In genomic region chr1:8404450-8405370, GRCh38 we compare ENCODE assay signal across 21 cellular contexts.
DNase-seq lines count a peak whose midpoint lies in the region; ATAC-seq, FAIRE-seq and TF ChIP-seq lines count a peak whose summit lies in the region.
"Had no signal": no experiment of that assay in that cellular context is flagged by ENCODE, and none has a peak within 500 bp of the region (broad histone marks: within the 10 kb centered on the region; RNA-seq: fewer than 3 reads in every experiment).

No MANE protein-coding gene starts in this region.

- peak overlapping the region; percentile 39 to 76 for H3K27ac ChIP-seq in right atrium auricular region
- no peak overlapping the region for H3K27ac ChIP-seq in naive thymus-derived CD4-positive, alpha-beta T cell (ENCODE audit: low read depth, low read length)
- peak overlapping the region; percentile 42 for H3K27ac ChIP-seq in upper lobe of right lung
- no peak overlapping the region for H3K27ac ChIP-seq in smooth muscle cell (ENCODE audit: low read depth)

- H3K79me2 ChIP-seq in smooth muscle cell (ENCODE audit: low read depth): peaks cover 93% of the 10 kb centered on the region

- H3K36me3 Mint-ChIP-seq in activated naive CD8-positive, alpha-beta T cell treated with anti-CD3 and anti-CD28 coated beads, Interleukin-2, amount 50 U/mL, for 24 hours (ENCODE audit: low read depth): peaks cover 16% of the 10 kb centered on the region
- peaks cover 0 to 37% (median 21%) of the 10 kb centered on the region in 5 donors for H3K36me3 Mint-ChIP-seq in naive thymus-derived CD4-positive, alpha-beta T cell

- intact Hi-C loops in left cardiac atrium (cut with DNase I): loop anchor here (5.0 kb wide), 1 partner anchor 32 kb away; no protein-coding TSS in a partner anchor
- intact Hi-C loops in naive thymus-derived CD4-positive, alpha-beta T cell (cut with micrococcal nuclease): loop anchor here in 1 of 2 donors (5.0 kb wide), 1 partner anchor 268 kb away; no protein-coding TSS in a partner anchor
- intact Hi-C loops in upper lobe of right lung (cut with DNase I): loop anchor here (10.0 kb wide), 1 partner anchor 50 kb away; no protein-coding TSS in a partner anchor

- H3K36me3 ChIP-seq in right atrium auricular region: peaks cover 52% of the 10 kb centered on the region
- peaks cover 0 to 6% (median 0%) of the 10 kb centered on the region in 3 experiments for H3K36me3 ChIP-seq in naive thymus-derived CD4-positive, alpha-beta T cell (ENCODE audit: control insufficient read depth in 2 of 3, insufficient read depth in 3 of 3, low read length in 3 of 3)
- H3K36me3 ChIP-seq in upper lobe of right lung: peaks cover 12% of the 10 kb centered on the region
- peaks cover 6% of the 10 kb centered on the region for H3K36me3 ChIP-seq in smooth muscle cell (ENCODE audit: low read depth)
- H3K36me3 ChIP-seq: uterus had no signal

- POLR2A ChIA-PET in naive thymus-derived CD4-positive, alpha-beta T cell (lab: Charles Lee): no interaction called here

- peaks cover 0 to 61% of the 10 kb centered on the region in 2 donors for H3K4me1 ChIP-seq in right atrium auricular region
- H3K4me1 ChIP-seq in naive thymus-derived CD4-positive, alpha-beta T cell (ENCODE audit: control insufficient read depth in 2 of 2, insufficient read depth in 2 of 2, low read length in 2 of 2): peaks cover 15 to 30% of the 10 kb centered on the region in 2 donors
- peaks cover 39% of the 10 kb centered on the region for H3K4me1 ChIP-seq in upper lobe of right lung
- peaks cover 20% of the 10 kb centered on the region for H3K4me1 ChIP-seq in smooth muscle cell (ENCODE audit: low read depth)

- ATAC-seq in left cardiac atrium (no peak), upper lobe of right lung (no peak)
- no peak for ATAC-seq in activated naive CD8-positive, alpha-beta T cell treated with anti-CD3 and anti-CD28 coated beads, Interleukin-2, amount 50 U/mL, for 24 hours
- ATAC-seq in naive thymus-derived CD4-positive, alpha-beta T cell: no peak
- ATAC-seq: GM23338; natural killer cell treated with Interleukin-12 subunit alpha and Interleukin-12 subunit beta and Interleukin-15 and Interleukin-18, amount 100 ng/mL, for 72 hours; stimulated activated effector memory CD8-positive, alpha-beta T cell treated with anti-CD3 and anti-CD28 coated beads, Interleukin-12 subunit alpha, Interleukin-12 subunit beta, amount 100 ng/mL, for 72 hours had no signal

- H3K9ac ChIP-seq in smooth muscle cell (ENCODE audit: low read depth): no peak overlapping the region

- peaks cover 91% of the 10 kb centered on the region for H4K20me1 ChIP-seq in smooth muscle cell (ENCODE audit: low read depth)

- no peaks in the 10 kb centered on the region for H3K27me3 Mint-ChIP-seq in activated naive CD8-positive, alpha-beta T cell treated with anti-CD3 and anti-CD28 coated beads, Interleukin-2, amount 50 U/mL, for 24 hours
- no peaks in the 10 kb centered on the region for H3K27me3 Mint-ChIP-seq in naive thymus-derived CD4-positive, alpha-beta T cell

- WGBS in smooth muscle cell (ENCODE audit: low lambda C conversion rate): 91% methylated on average over 10 of the region's 10 CpGs

- no peak overlapping the region for H3K4me2 ChIP-seq in smooth muscle cell
- H3K4me2 ChIP-seq: GM23338 had no signal

- no peaks in the 10 kb centered on the region for H3K9me3 ChIP-seq in right atrium auricular region
- H3K9me3 ChIP-seq in naive thymus-derived CD4-positive, alpha-beta T cell (ENCODE audit: control insufficient read depth in 2 of 3, low read length in 3 of 3): no peaks in the 10 kb centered on the region
- no peaks in the 10 kb centered on the region for H3K9me3 ChIP-seq in upper lobe of right lung
- no peaks in the 10 kb centered on the region for H3K9me3 ChIP-seq in smooth muscle cell (replicated peaks; ENCODE audit: low read depth)
- H3K9me3 ChIP-seq: uterus had no signal

- DNase-seq in right atrium auricular region (ENCODE audit: low spot score) (no peak), left cardiac atrium (no peak), upper lobe of right lung (no peak), smooth muscle cell (lab: John Stamatoyannopoulos, UW; ENCODE audit: unreplicated experiment) (no peak), NAMALWA (ENCODE audit: low spot score) (no peak), D721Med (ENCODE audit: insufficient read length, low spot score) (no peak)
- DNase-seq in activated naive CD8-positive, alpha-beta T cell treated with anti-CD3 and anti-CD28 coated beads, Interleukin-2, amount 50 U/mL, for 24 hours: no peak
- DNase-seq in naive thymus-derived CD4-positive, alpha-beta T cell: no peak
- DNase-seq: DND-41, hypothalamus, MM.1S, NCI-H2107, NCI-H82, SW 1271, uterus had no signal

- TF ChIP-seq CTCF in right atrium auricular region (IDR thresholded peaks at IDR 0.05) (no peak), upper lobe of right lung (IDR thresholded peaks at IDR 0.05) (no peak), smooth muscle cell (IDR thresholded peaks at IDR 0.05; ENCODE audit: borderline replicate concordance, insufficient read depth, poor library complexity, severe bottlenecking) (no peak), D721Med (IDR thresholded peaks at IDR 0.05; ENCODE audit: insufficient read depth, missing control alignments) (no peak)

- FAIRE-seq in D721Med (lab: Jason Lieb, UNC): no peak
- FAIRE-seq: astrocyte, HTR-8/SVneo had no signal

- H3K27me3 ChIP-seq in right atrium auricular region (no peaks in the 10 kb centered on the region), upper lobe of right lung (no peaks in the 10 kb centered on the region), smooth muscle cell (ENCODE audit: low read depth) (no peaks in the 10 kb centered on the region)
- H3K27me3 ChIP-seq in naive thymus-derived CD4-positive, alpha-beta T cell (ENCODE audit: control insufficient read depth in 2 of 2, insufficient read depth in 2 of 2, low read length in 2 of 2): no peaks in the 10 kb centered on the region
- H3K27me3 ChIP-seq: uterus had no signal

- peak overlapping the region; percentile 20 for H3K27ac Mint-ChIP-seq in activated naive CD8-positive, alpha-beta T cell treated with anti-CD3 and anti-CD28 coated beads, Interleukin-2, amount 50 U/mL, for 24 hours
- peak overlapping the region; percentile 14 to 83 (median 73) for H3K27ac Mint-ChIP-seq in naive thymus-derived CD4-positive, alpha-beta T cell
- H3K27ac Mint-ChIP-seq: GM23338; stimulated activated effector memory CD8-positive, alpha-beta T cell treated with anti-CD3 and anti-CD28 coated beads, Interleukin-12 subunit alpha, Interleukin-12 subunit beta, amount 100 ng/mL, for 72 hours had no signal

- CTCF ChIA-PET in naive thymus-derived CD4-positive, alpha-beta T cell (lab: Charles Lee): no interaction called here

- no peak overlapping the region for H3K4me3 ChIP-seq in right atrium auricular region
- H3K4me3 ChIP-seq in naive thymus-derived CD4-positive, alpha-beta T cell (ENCODE audit: low read length): no peak overlapping the region
- no peak overlapping the region for H3K4me3 ChIP-seq in upper lobe of right lung
- no peak overlapping the region for H3K4me3 ChIP-seq in smooth muscle cell
- H3K4me3 ChIP-seq: coronary artery, GM23338, uterus had no signal

- H3K4me1 Mint-ChIP-seq in activated naive CD8-positive, alpha-beta T cell treated with anti-CD3 and anti-CD28 coated beads, Interleukin-2, amount 50 U/mL, for 24 hours: peaks cover 28% of the 10 kb centered on the region
- H3K4me1 Mint-ChIP-seq in naive thymus-derived CD4-positive, alpha-beta T cell: peaks cover 31 to 59% (median 44%) of the 10 kb centered on the region in 7 donors

- no peak overlapping the region for H2AFZ ChIP-seq in smooth muscle cell (ENCODE audit: low read depth)
- H2AFZ ChIP-seq: GM23338 had no signal

- H3F3A ChIP-seq in smooth muscle cell (ENCODE audit: low read depth): no peaks in the 10 kb centered on the region

- H3K4me3 Mint-ChIP-seq in activated naive CD8-positive, alpha-beta T cell treated with anti-CD3 and anti-CD28 coated beads, Interleukin-2, amount 50 U/mL, for 24 hours: no peak overlapping the region
- H3K4me3 Mint-ChIP-seq in naive thymus-derived CD4-positive, alpha-beta T cell: peak overlapping the region in 1 of 10 donors; percentile 4
- H3K4me3 Mint-ChIP-seq: GM23338; natural killer cell treated with Interleukin-12 subunit alpha and Interleukin-12 subunit beta and Interleukin-15 and Interleukin-18, amount 100 ng/mL, for 72 hours; stimulated activated effector memory CD8-positive, alpha-beta T cell treated with anti-CD3 and anti-CD28 coated beads, Interleukin-12 subunit alpha, Interleukin-12 subunit beta, amount 100 ng/mL, for 72 hours had no signal

- no peaks in the 10 kb centered on the region for H3K9me3 Mint-ChIP-seq in activated naive CD8-positive, alpha-beta T cell treated with anti-CD3 and anti-CD28 coated beads, Interleukin-2, amount 50 U/mL, for 24 hours
- H3K9me3 Mint-ChIP-seq in naive thymus-derived CD4-positive, alpha-beta T cell: peaks cover 0 to 4% (median 0%) of the 10 kb centered on the region in 11 donors
- H3K9me3 Mint-ChIP-seq: GM23338; natural killer cell treated with Interleukin-12 subunit alpha and Interleukin-12 subunit beta and Interleukin-15 and Interleukin-18, amount 100 ng/mL, for 72 hours; stimulated activated effector memory CD8-positive, alpha-beta T cell treated with anti-CD3 and anti-CD28 coated beads, Interleukin-12 subunit alpha, Interleukin-12 subunit beta, amount 100 ng/mL, for 72 hours had no signal

Comparison
In these comparisons a context has a peak if more than half of its experiments do, and no peak if none do; other contexts are left out.
1. H3K27ac ChIP-seq: peak in right atrium auricular region (2 of 2) and upper lobe of right lung (single experiment); none in naive thymus-derived CD4-positive, alpha-beta T cell (single experiment) and smooth muscle cell (single experiment).